6 cellular contexts compared by ENCODE assay signal in the genomic region with DNA sequence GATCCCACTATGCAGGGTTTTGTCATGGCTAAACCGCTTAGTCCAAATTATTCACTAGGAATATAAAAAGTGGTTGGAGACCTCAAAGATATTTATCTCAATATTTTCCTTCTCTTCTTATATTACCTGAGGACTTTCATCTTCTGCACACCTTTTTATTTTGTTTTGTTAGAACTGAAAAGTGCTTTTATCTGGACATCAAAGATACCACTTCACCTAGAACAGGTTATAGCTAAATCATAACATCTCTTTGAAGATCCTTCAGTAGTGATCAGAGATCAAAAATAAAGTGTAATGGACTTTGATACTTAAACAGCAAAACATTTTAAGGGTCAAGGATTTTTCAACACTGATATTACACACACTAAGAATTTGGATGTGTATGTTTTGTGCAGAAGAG.
"Had no signal": no experiment of that assay in that cellular context is flagged by ENCODE, and none has a peak within 500 bp of the region (broad histone marks: within the 10 kb centered on the region; RNA-seq: fewer than 3 reads in every experiment).

No MANE protein-coding gene starts in this region.

- DNase-seq: GM23248, GOT3, H7, H9, HCEC 1CT, HFFc6 had no signal
